In genomic region chr4:99537674-99538073, GRCh38 we compare ENCODE assay signal across 35 cellular contexts. TPM values are rescaled to one million over a fixed set of nuclear protein-coding genes. Genes with fewer than 3 reads are reported as not detected.
"Had no signal": no experiment of that assay in that cellular context is flagged by ENCODE, and none has a peak within 500 bp of the region (broad histone marks: within the 10 kb centered on the region; RNA-seq: fewer than 3 reads in every experiment).

No MANE protein-coding gene starts in this region.

- H3K9ac ChIP-seq: neural progenitor cell, parathyroid adenoma had no signal

- H3K27ac ChIP-seq: neural progenitor cell, ovary, parathyroid adenoma, psoas muscle, skin epidermis, stomach, thoracic aorta, thyroid gland, tibial nerve, upper lobe of left lung, vagina had no signal

- H3K4me1 Mint-ChIP-seq: naive thymus-derived CD8-positive, alpha-beta T cell; stimulated activated effector memory CD8-positive, alpha-beta T cell treated with anti-CD3 and anti-CD28 coated beads, Interleukin-12 subunit alpha, Interleukin-12 subunit beta, amount 100 ng/mL, for 72 hours had no signal

- H3K27me3 Mint-ChIP-seq: progenitor cell of endocrine pancreas had no signal

- H3K9me3 ChIP-seq: ovary, psoas muscle, stomach, thoracic aorta, thyroid gland, upper lobe of left lung, vagina had no signal

- H3K4me3 ChIP-seq: neural progenitor cell, ovary, psoas muscle, skin epidermis, smooth muscle cell, stomach, thoracic aorta, thyroid gland, tibial nerve, upper lobe of left lung, vagina had no signal

- H3K36me3 ChIP-seq: neural progenitor cell, ovary, stomach, thoracic aorta, thyroid gland, tibial nerve, upper lobe of left lung, vagina had no signal

- H3K4me2 ChIP-seq: neural progenitor cell, smooth muscle cell had no signal

- ATAC-seq: naive thymus-derived CD8-positive, alpha-beta T cell; psoas muscle; right cardiac atrium; sciatic nerve; stimulated activated effector memory CD8-positive, alpha-beta T cell treated with anti-CD3 and anti-CD28 coated beads, Interleukin-12 subunit alpha, Interleukin-12 subunit beta, amount 100 ng/mL, for 72 hours; stimulated activated naive B cell treated with anti-CD40 and anti-IgM and Interleukin-4, amounts not matched to agents 10 μg/mL and 1 μg/mL and 100 μg/mL, for 72 hours had no signal

- FAIRE-seq: urothelium cell line had no signal

- H3K9me3 Mint-ChIP-seq: nephron; neural progenitor cell; stimulated activated effector memory CD8-positive, alpha-beta T cell treated with anti-CD3 and anti-CD28 coated beads, Interleukin-12 subunit alpha, Interleukin-12 subunit beta, amount 100 ng/mL, for 72 hours; stimulated activated naive CD8-positive, alpha-beta T cell treated with anti-CD3 and anti-CD28 coated beads, Interleukin-15, Interleukin-2, amounts not matched to agents 100 ng/mL and 50 ng/mL, for 24 hours had no signal

- H3K36me3 Mint-ChIP-seq: naive thymus-derived CD8-positive, alpha-beta T cell; neural progenitor cell; stimulated activated effector memory CD8-positive, alpha-beta T cell treated with anti-CD3 and anti-CD28 coated beads, Interleukin-12 subunit alpha, Interleukin-12 subunit beta, amount 100 ng/mL, for 72 hours; stimulated activated naive B cell treated with anti-CD40 and anti-IgM and Interleukin-4, amounts not matched to agents 10 μg/mL and 1 μg/mL and 100 μg/mL, for 72 hours had no signal

- H3K27me3 ChIP-seq: neural progenitor cell, ovary, stomach, thyroid gland, tibial nerve, upper lobe of left lung, vagina had no signal

- H3K79me2 ChIP-seq: parathyroid adenoma had no signal

- DNase-seq: naive thymus-derived CD8-positive, alpha-beta T cell; occipital lobe; ovary; posterior cingulate gyrus; psoas muscle; right cardiac atrium; stimulated activated CD4-positive, alpha-beta T cell treated with anti-CD3 and anti-CD28 coated beads, Interleukin-15, amount 100 ng/mL, for 24 hours; stimulated activated CD4-positive, alpha-beta T cell treated with anti-CD3 and anti-CD28 coated beads, Interleukin-2, amount 100 ng/mL, for 24 hours; stimulated activated CD4-positive, alpha-beta T cell treated with anti-CD3 and anti-CD28 coated beads, Interleukin-2, amount 100 ng/mL, for 48 hours; stimulated activated CD4-positive, alpha-beta T cell treated with anti-CD3 and anti-CD28 coated beads, Interleukin-4, amount 100 ng/mL, for 24 hours; stimulated activated naive B cell treated with anti-CD40 and anti-IgM and Interleukin-4, amounts not matched to agents 10 μg/mL and 1 μg/mL and 100 μg/mL, for 72 hours; stimulated activated naive CD4-positive, alpha-beta T cell treated with Interleukin-2 at 50 U/mL for 16 hours; stomach; thyroid gland; trophoblast cell; upper lobe of left lung had no signal

- H3K4me1 ChIP-seq: parathyroid adenoma, psoas muscle, stomach, thyroid gland, tibial nerve, upper lobe of left lung, vagina had no signal

- H3K27ac Mint-ChIP-seq: naive thymus-derived CD8-positive, alpha-beta T cell; neural progenitor cell; progenitor cell of endocrine pancreas; stimulated activated effector memory CD8-positive, alpha-beta T cell treated with anti-CD3 and anti-CD28 coated beads, Interleukin-12 subunit alpha, Interleukin-12 subunit beta, amount 100 ng/mL, for 72 hours; stimulated activated naive B cell treated with anti-CD40 and anti-IgM and Interleukin-4, amounts not matched to agents 10 μg/mL and 1 μg/mL and 100 μg/mL, for 72 hours; stimulated activated naive CD8-positive, alpha-beta T cell treated with anti-CD3 and anti-CD28 coated beads, Interleukin-15, Interleukin-2, amounts not matched to agents 100 ng/mL and 50 ng/mL, for 24 hours had no signal

- H3K4me3 Mint-ChIP-seq: naive thymus-derived CD8-positive, alpha-beta T cell; nephron; neural progenitor cell; stimulated activated effector memory CD8-positive, alpha-beta T cell treated with anti-CD3 and anti-CD28 coated beads, Interleukin-12 subunit alpha, Interleukin-12 subunit beta, amount 100 ng/mL, for 72 hours; stimulated activated naive B cell treated with anti-CD40 and anti-IgM and Interleukin-4, amounts not matched to agents 10 μg/mL and 1 μg/mL and 100 μg/mL, for 72 hours; stimulated activated naive CD8-positive, alpha-beta T cell treated with anti-CD3 and anti-CD28 coated beads, Interleukin-15, Interleukin-2, amounts not matched to agents 100 ng/mL and 50 ng/mL, for 24 hours had no signal

- H2AFZ ChIP-seq: parathyroid adenoma had no signal

RNA-seq across cellular contexts. Expression of gene C4orf17, which starts 26.9 kb away (rescaled TPM):
- total RNA-seq: naive thymus-derived CD8-positive, alpha-beta T cell; occipital lobe; osteoblast; ovary; progenitor cell of endocrine pancreas; psoas muscle; renal cortical epithelial cell; right cardiac atrium; sciatic nerve; smooth muscle cell; stomach; subcutaneous adipose tissue; temporal lobe; thoracic aorta; thyroid gland; tibial nerve; upper lobe of left lung; ureter; vagina had no signal
- polyA plus RNA-seq: naive thymus-derived CD8-positive, alpha-beta T cell; neural cell; ovary; psoas muscle; right cardiac atrium; smooth muscle cell; stomach had no signal

RNA-seq across cellular contexts. Expression of gene MTTP, which starts 37.0 kb away (rescaled TPM):
- total RNA-seq: osteoblast, renal cortical epithelial cell, thoracic aorta, ureter, vagina had no signal
- polyA plus RNA-seq: naive thymus-derived CD8-positive, alpha-beta T cell; smooth muscle cell had no signal
